Comparison of ENCODE assay signal across 20 cellular contexts in the genomic region with DNA sequence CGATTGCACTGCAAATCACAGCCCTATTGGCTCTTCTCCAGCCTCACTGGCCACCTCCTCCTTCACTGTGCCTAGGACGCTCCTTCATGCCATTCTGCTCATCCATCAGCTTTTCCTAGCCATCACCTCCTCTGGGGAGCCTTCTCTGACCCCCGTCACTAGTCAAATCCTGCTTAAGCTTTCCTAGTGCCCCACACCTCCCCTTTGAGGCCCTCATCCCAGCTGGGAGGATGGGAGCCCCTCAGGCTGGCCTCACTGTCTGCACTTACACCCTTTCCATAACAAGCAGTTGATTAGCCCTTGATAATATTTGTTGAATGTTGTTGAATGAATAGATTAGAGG. TPM values are rescaled to one million over a fixed set of nuclear protein-coding genes. Genes with fewer than 3 reads are reported as not detected.
DNase-seq lines count a peak whose midpoint lies in the region; ATAC-seq, FAIRE-seq and TF ChIP-seq lines count a peak whose summit lies in the region.
"Had no signal": no experiment of that assay in that cellular context is flagged by ENCODE, and none has a peak within 500 bp of the region (broad histone marks: within the 10 kb centered on the region; RNA-seq: fewer than 3 reads in every experiment).

No MANE protein-coding gene starts in this region.

- no peak for TF ChIP-seq CTCF in K562 (IDR thresholded peaks at IDR 0.05 in 2 of 3, conservative IDR thresholded peaks at IDR 0.05 in 1 of 3; ENCODE audit: insufficient read depth in 2 of 3, low read depth in 1 of 3, low read length in 3 of 3)
- TF ChIP-seq CTCF in upper lobe of right lung (IDR thresholded peaks at IDR 0.05), result no peak

- no TSS peak for BruUV-seq in K562 (replicated peaks; lab: Mats Ljungman, UMichigan)

- H3K9me3 ChIP-seq in K562 (replicated peaks; ENCODE audit: control insufficient read depth, insufficient read depth, low read depth, low read length), result no peaks in the 10 kb centered on the region
- no peaks in the 10 kb centered on the region for H3K9me3 ChIP-seq in upper lobe of right lung
- H3K9me3 ChIP-seq: BE2C, Peyer's patch, SJCRH30 had no signal

- peaks cover 23% of the 10 kb centered on the region; the same call in 1 of the 2 replicates for H4K20me1 ChIP-seq in K562 (replicated peaks; ENCODE audit: control insufficient read depth, insufficient read depth, low read length)

- DNase-seq in activated CD8-positive, alpha-beta memory T cell treated with anti-CD3 and anti-CD28 coated beads for 24 hours, result peak; percentile 15
- no peak for DNase-seq in activated CD8-positive, alpha-beta memory T cell treated with anti-CD3 and anti-CD28 coated beads, Interleukin-2, amount 50 U/mL, for 4 hours
- DNase-seq in K562 (ENCODE audit: extremely low read depth in 1 of 4, low spot score in 3 of 4) (no peak), left lobe of liver (ENCODE audit: low spot score) (peak; percentile 29), upper lobe of right lung (peak; percentile 16), C1 segment of cervical spinal cord (lab: John Stamatoyannopoulos, UW) (no peak), RKO (ENCODE audit: low spot score) (no peak), NCI-H510A treated with DMSO at 0.1 percent for 48 hours (lab: John Stamatoyannopoulos, UW) (no peak)
- DNase-seq: DMS79, GM23248, NCI-H1436 treated with DMSO at 0.1 percent for 48 hours, NCI-H345, NCI-H526, SJCRH30 had no signal

- no peak overlapping the region for H3K9ac ChIP-seq in K562 (ENCODE audit: insufficient read depth in 1 of 2, low read depth in 2 of 2, low read length in 2 of 2)
- H3K9ac ChIP-seq: GM23248, KMS-11 had no signal

- 0% methylated on average over 3 of the region's 3 CpGs for WGBS in K562 (ENCODE audit: insufficient coverage, low coverage, missing lambda C conversion rate)

- H3K4me2 ChIP-seq in K562 (ENCODE audit: insufficient read depth, low read length), result peak overlapping the region; percentile 45; the same call in 1 of the 2 replicates
- H3K4me2 ChIP-seq: KMS-11 had no signal

- POLR2A ChIA-PET in K562 (lab: Yijun Ruan, JAX), result no interaction called here

- peaks cover 3 to 18% of the 10 kb centered on the region in 2 experiments; a peak in 3 of 5 replicates for H3K27me3 ChIP-seq in K562 (ENCODE audit: control insufficient read depth in 2 of 2, insufficient read depth in 2 of 2, low read length in 2 of 2)
- peaks cover 5% of the 10 kb centered on the region for H3K27me3 ChIP-seq in upper lobe of right lung
- H3K27me3 ChIP-seq: BE2C, Peyer's patch had no signal

- CTCF ChIA-PET in K562 (lab: Yijun Ruan, JAX; ENCODE audit: low intra/inter-chr PET ratio), result no interaction called here

- no peak for TF ChIP-seq RAD21 in K562 (CRISPR knock-in tag; conservative IDR thresholded peaks at IDR 0.05 in 1 of 2, IDR thresholded peaks at IDR 0.05 in 1 of 2)

- no peaks in the 10 kb centered on the region for H3K36me3 ChIP-seq in K562 (ENCODE audit: control insufficient read depth, insufficient read depth, low read length)
- H3K36me3 ChIP-seq in upper lobe of right lung, result no peaks in the 10 kb centered on the region
- H3K36me3 ChIP-seq: BE2C, Peyer's patch, SJCRH30 had no signal

- H3K4me3 ChIP-seq in K562 (no peak overlapping the region), upper lobe of right lung (no peak overlapping the region)
- H3K4me3 ChIP-seq: GM23248, Peyer's patch, SJCRH30 had no signal

- peaks cover 5% of the 10 kb centered on the region for H3K9me1 ChIP-seq in K562 (ENCODE audit: control insufficient read depth, insufficient read depth, low read length)

- H3K79me2 ChIP-seq in K562 (ENCODE audit: control insufficient read depth, insufficient read depth, low read length), result no peaks in the 10 kb centered on the region

- no peak for TF ChIP-seq POLR2A in K562 (conservative IDR thresholded peaks at IDR 0.05)

- no peak for FAIRE-seq in K562 (lab: Jason Lieb, UNC)
- FAIRE-seq: A204.1, HTR-8/SVneo had no signal

- H3K27ac ChIP-seq in K562 (ENCODE audit: extremely low read depth, low read depth, low read length) (no peak overlapping the region), upper lobe of right lung (no peak overlapping the region)
- H3K27ac ChIP-seq: GM23248, KMS-11, Peyer's patch, SJCRH30 had no signal

- H2AFZ ChIP-seq in K562 (ENCODE audit: low read depth, low read length), result no peak overlapping the region
- H2AFZ ChIP-seq: GM23248 had no signal

- ATAC-seq in K562 (no peak), left lobe of liver (no peak), upper lobe of right lung (no peak)

- TF ChIP-seq EP300 in K562 (IDR thresholded peaks at IDR 0.05; ENCODE audit: low read length), result no peak

- in situ Hi-C loops in K562 (cut with MboI), result no loop called here

- intact Hi-C loops in K562 (cut with micrococcal nuclease) (no loop called here), upper lobe of right lung (cut with DNase I) (no loop called here)

- H3K4me1 ChIP-seq in K562 (replicated peaks in 1 of 2; ENCODE audit: control insufficient read depth in 2 of 2, insufficient read depth in 2 of 2, low read length in 2 of 2) (peaks cover 19 to 41% of the 10 kb centered on the region in 2 experiments), upper lobe of right lung (no peaks in the 10 kb centered on the region)
- H3K4me1 ChIP-seq: BE2C, SJCRH30 had no signal

TF ChIP-seq in K562, 482 proteins besides CTCF, POLR2A, EP300 and RAD21 (continues in another document):
- TF ChIP-seq ELF4 (CRISPR knock-in tag; IDR thresholded peaks at IDR 0.05) (no peak), TARDBP (IDR thresholded peaks at IDR 0.05) (no peak), ELF1 (tag; IDR thresholded peaks at IDR 0.05) (no peak), HOXB6 (CRISPR knock-in tag; IDR thresholded peaks at IDR 0.05; ENCODE audit: borderline replicate concordance) (no peak), PRMT5 (CRISPR knock-in tag; IDR thresholded peaks at IDR 0.05) (no peak), IRF2 (CRISPR knock-in tag; IDR thresholded peaks at IDR 0.05) (no peak), BHLHE40 (IDR thresholded peaks at IDR 0.05; ENCODE audit: low read length) (no peak)
- TF ChIP-seq, protein P1, sequence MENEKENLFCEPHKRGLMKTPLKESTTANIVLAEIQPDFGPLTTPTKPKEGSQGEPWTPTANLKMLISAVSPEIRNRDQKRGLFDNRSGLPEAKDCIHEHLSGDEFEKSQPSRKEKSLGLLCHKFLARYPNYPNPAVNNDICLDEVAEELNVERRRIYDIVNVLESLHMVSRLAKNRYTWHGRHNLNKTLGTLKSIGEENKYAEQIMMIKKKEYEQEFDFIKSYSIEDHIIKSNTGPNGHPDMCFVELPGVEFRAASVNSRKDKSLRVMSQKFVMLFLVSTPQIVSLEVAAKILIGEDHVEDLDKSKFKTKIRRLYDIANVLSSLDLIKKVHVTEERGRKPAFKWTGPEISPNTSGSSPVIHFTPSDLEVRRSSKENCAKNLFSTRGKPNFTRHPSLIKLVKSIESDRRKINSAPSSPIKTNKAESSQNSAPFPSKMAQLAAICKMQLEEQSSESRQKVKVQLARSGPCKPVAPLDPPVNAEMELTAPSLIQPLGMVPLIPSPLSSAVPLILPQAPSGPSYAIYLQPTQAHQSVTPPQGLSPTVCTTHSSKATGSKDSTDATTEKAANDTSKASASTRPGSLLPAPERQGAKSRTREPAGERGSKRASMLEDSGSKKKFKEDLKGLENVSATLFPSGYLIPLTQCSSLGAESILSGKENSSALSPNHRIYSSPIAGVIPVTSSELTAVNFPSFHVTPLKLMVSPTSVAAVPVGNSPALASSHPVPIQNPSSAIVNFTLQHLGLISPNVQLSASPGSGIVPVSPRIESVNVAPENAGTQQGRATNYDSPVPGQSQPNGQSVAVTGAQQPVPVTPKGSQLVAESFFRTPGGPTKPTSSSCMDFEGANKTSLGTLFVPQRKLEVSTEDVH (IDR thresholded peaks at IDR 0.05; ENCODE audit: low read depth, partially characterized antibody), result no peak
- TF ChIP-seq, protein P2, sequence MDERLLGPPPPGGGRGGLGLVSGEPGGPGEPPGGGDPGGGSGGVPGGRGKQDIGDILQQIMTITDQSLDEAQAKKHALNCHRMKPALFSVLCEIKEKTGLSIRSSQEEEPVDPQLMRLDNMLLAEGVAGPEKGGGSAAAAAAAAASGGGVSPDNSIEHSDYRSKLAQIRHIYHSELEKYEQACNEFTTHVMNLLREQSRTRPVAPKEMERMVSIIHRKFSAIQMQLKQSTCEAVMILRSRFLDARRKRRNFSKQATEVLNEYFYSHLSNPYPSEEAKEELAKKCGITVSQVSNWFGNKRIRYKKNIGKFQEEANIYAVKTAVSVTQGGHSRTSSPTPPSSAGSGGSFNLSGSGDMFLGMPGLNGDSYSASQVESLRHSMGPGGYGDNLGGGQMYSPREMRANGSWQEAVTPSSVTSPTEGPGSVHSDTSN (CRISPR knock-in tag; IDR thresholded peaks at IDR 0.05; ENCODE audit: low read depth), result no peak
- TF ChIP-seq, protein P2 (tag; conservative IDR thresholded peaks at IDR 0.05; ENCODE audit: low read depth), result no peak

RNA-seq across cellular contexts. Expression of gene KLHDC7A, which starts 50.7 kb away (rescaled TPM):
- not detected in 2 replicates for total RNA-seq in K562 (2011; cell fraction: chromatin; rRNA removed; ENCODE audit: low replicate concordance)
- not detected in 2 replicates for total RNA-seq in K562 (2011; cell fraction: nucleolus; rRNA removed)
- not detected in 2 replicates for total RNA-seq in K562 (2011; cell fraction: nucleoplasm; rRNA removed)
- total RNA-seq in K562 (2014; rRNA removed), result 0.04 TPM in 1 of 2 replicates, not detected in the other
- not detected in 2 replicates for total RNA-seq in K562 (2014; rRNA removed; fragmentation: Illumina TruSeq; extraction: Trizol)
- 0.04 TPM in 1 of 2 replicates, not detected in the other for total RNA-seq in K562 (2015; rRNA removed; fragmentation: Illumina TruSeq; extraction: Trizol)
- total RNA-seq in K562 (2021), result 0.02 TPM in 1 of 2 replicates, not detected in the other
- polyA plus RNA-seq in K562 (2011; rRNA removed), result not detected in 2 replicates
- not detected in 2 replicates for polyA plus RNA-seq in K562 (2011; cell fraction: cytosol; rRNA removed)
- not detected in 2 replicates for polyA plus RNA-seq in K562 (2011; cell fraction: nucleus; rRNA removed)
- polyA plus RNA-seq in K562 (2012), result 0.08 and 0.16 TPM in 2 replicates
- polyA plus RNA-seq in K562 (2014; fragmentation: Illumina TruSeq; extraction: Trizol), result 0.01 TPM in 1 of 2 replicates, not detected in the other
- not detected for polyA plus RNA-seq in K562 (2014; fragmentation: Nextera tagmentation; extraction: Ambion mirVana)
- polyA plus RNA-seq in K562 (2014; rRNA removed), result 0.01 TPM in 1 of 2 replicates, not detected in the other
- polyA minus RNA-seq in K562 (2011; rRNA and poly(A)+ RNA removed), result not detected in 2 replicates
- polyA minus RNA-seq in K562 (2011; cell fraction: cytosol; rRNA and poly(A)+ RNA removed), result not detected in 2 replicates
- polyA minus RNA-seq in K562 (2011; cell fraction: nucleus; rRNA and poly(A)+ RNA removed), result not detected in 2 replicates
- 8.7 TPM for total RNA-seq in left lobe of liver
- total RNA-seq in upper lobe of right lung, result 1.3 TPM
- total RNA-seq: CD4-positive, CD25-positive, alpha-beta regulatory T cell; GM23248; SJCRH30 had no signal
- polyA plus RNA-seq: CD4-positive, CD25-positive, alpha-beta regulatory T cell; GM23248 had no signal

Comparison
In these comparisons a context has a peak if more than half of its experiments do, and no peak if none do; other contexts are left out.
1. DNase-seq: peak in activated CD8-positive, alpha-beta memory T cell treated with anti-CD3 and anti-CD28 coated beads for 24 hours (single experiment), left lobe of liver (single experiment) and upper lobe of right lung (single experiment); none in activated CD8-positive, alpha-beta memory T cell treated with anti-CD3 and anti-CD28 coated beads, Interleukin-2, amount 50 U/mL, for 4 hours (single experiment), K562 (0 of 4), C1 segment of cervical spinal cord (0 of 14), RKO (single experiment) and NCI-H510A treated with DMSO at 0.1 percent for 48 hours (single experiment).